Comparison of ENCODE assay signal across 23 cellular contexts in the genomic region with DNA sequence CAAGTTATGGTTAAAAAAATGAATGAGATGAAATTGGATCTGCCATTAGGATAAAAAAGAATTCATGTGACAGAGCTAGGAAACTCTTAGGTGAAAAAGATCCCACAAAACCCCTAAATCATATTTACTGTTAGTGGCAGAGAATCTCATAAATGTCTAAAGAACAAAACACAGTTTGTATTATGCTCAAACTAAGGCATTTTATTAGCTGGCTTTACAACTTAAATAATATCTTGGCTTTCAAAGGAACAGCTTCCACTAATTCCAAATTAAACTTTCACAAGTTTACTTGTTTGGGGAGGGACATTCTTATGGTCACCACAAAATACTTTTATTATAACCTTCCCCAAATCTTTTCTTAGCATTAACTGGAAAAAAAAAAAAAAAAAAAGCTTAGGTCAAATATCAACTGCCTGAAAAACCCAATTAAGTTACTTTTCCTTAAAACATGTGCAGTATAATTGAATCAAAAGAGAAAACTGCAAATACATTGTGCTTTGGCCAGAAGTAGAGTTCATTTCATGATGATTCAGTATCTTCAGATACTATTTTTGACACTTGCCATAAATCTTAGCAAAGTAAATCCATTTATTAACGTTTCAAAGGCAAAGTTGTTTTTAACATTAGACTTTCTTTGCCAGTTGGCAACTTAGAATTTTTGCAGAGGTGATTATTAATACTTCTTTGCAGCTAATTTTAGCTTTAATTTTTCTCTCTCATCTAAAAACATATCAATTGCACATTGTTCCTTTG.
"Had no signal": no experiment of that assay in that cellular context is flagged by ENCODE, and none has a peak within 500 bp of the region (broad histone marks: within the 10 kb centered on the region; RNA-seq: fewer than 3 reads in every experiment).

No MANE protein-coding gene starts in this region.

- H3K27ac ChIP-seq: gastrocnemius medialis, left ventricle myocardium inferior, spleen, testis, transverse colon, uterus had no signal

- H3K4me3 ChIP-seq: gastrocnemius medialis, left ventricle myocardium inferior, lung, spleen, testis, transverse colon, uterus had no signal

- ATAC-seq: gastrocnemius medialis; right cardiac atrium; stimulated activated naive CD8-positive, alpha-beta T cell treated with anti-CD3 and anti-CD28 coated beads, Interleukin-15, Interleukin-2, amounts not matched to agents 100 U/mL and 50 U/mL, for 24 hours had no signal

- H3K4me1 ChIP-seq: gastrocnemius medialis, left ventricle myocardium inferior, spleen, testis, transverse colon, uterus had no signal

- FAIRE-seq: islet of Langerhans had no signal

- H3K36me3 ChIP-seq: uterus had no signal

- DNase-seq: activated CD4-positive, alpha-beta memory T cell treated with anti-CD3 and anti-CD28 coated beads for 36 hours; activated CD4-positive, alpha-beta T cell treated with anti-CD3 and anti-CD28 coated beads, Interleukin-2, amount 10 ng/mL, durations not matched to agents 24 days and 14 days; activated CD4-positive, CD25-positive, alpha-beta regulatory T cell treated with anti-CD3 and anti-CD28 coated beads, Interleukin-2, amount 50 U/mL, for 72 hours; activated CD8-positive, alpha-beta memory T cell treated with anti-CD3 and anti-CD28 coated beads, Interleukin-2, amount 50 U/mL, for 4 hours; activated effector memory CD4-positive, alpha-beta T cell treated with anti-CD3 and anti-CD28 coated beads, Interleukin-2, amount 50 U/mL, for 16 hours; activated naive CD4-positive, alpha-beta T cell treated with anti-CD3 and anti-CD28 coated beads for 36 hours; activated naive CD8-positive, alpha-beta T cell treated with anti-CD3 and anti-CD28 coated beads, Interleukin-2, amount 10 ng/mL, durations not matched to agents 7 days and 5 days; activated T-cell treated with anti-CD3 and anti-CD28 coated beads, Interleukin-2, amount 50 U/mL, for 1 hour; amniotic stem cell; central memory CD4-positive, alpha-beta T cell; gastrocnemius medialis; glutamatergic neuron; left ventricle myocardium inferior; posterior cingulate gyrus; right cardiac atrium; spleen; stimulated activated naive CD8-positive, alpha-beta T cell treated with anti-CD3 and anti-CD28 coated beads, Interleukin-15, Interleukin-2, amounts not matched to agents 100 U/mL and 50 U/mL, for 24 hours; T-helper 2 cell; testis; transverse colon; uterus had no signal

- H3K9me3 ChIP-seq: testis, uterus had no signal

- H3K27me3 ChIP-seq: gastrocnemius medialis, spleen, testis, transverse colon, uterus had no signal
